13 cellular contexts compared by ENCODE assay signal in genomic region chr10:66928000-66928770, GRCh38. TPM values are rescaled to one million over a fixed set of nuclear protein-coding genes. Genes with fewer than 3 reads are reported as not detected.
DNase-seq lines count a peak whose midpoint lies in the region; ATAC-seq, FAIRE-seq and TF ChIP-seq lines count a peak whose summit lies in the region.
"Had no signal": no experiment of that assay in that cellular context is flagged by ENCODE, and none has a peak within 500 bp of the region (broad histone marks: within the 10 kb centered on the region; RNA-seq: fewer than 3 reads in every experiment).

No MANE protein-coding gene starts in this region.

- H3K36me3 Mint-ChIP-seq in H9 (ENCODE audit: insufficient read depth in 1 of 3, low read depth in 3 of 3) (no peaks in the 10 kb centered on the region), astrocyte (ENCODE audit: low read depth, unreplicated experiment) (no peaks in the 10 kb centered on the region)

- H3K4ac ChIP-seq in H9 (ENCODE audit: low read depth, low read length) = no peak overlapping the region

- no peaks in the 10 kb centered on the region for H3K79me1 ChIP-seq in H9 (ENCODE audit: insufficient read depth, low read depth, low read length, poor library complexity, severe bottlenecking)

- no peak overlapping the region for H3K14ac ChIP-seq in H9 (ENCODE audit: insufficient read depth, low read length)

- ATAC-seq in GM18873 (IDR thresholded peaks at IDR 0.05; ENCODE audit: low FRiP score, unreplicated experiment) (no peak), GM18909 (IDR thresholded peaks at IDR 0.05; ENCODE audit: poor library complexity, unreplicated experiment) (no peak), GM21717 (IDR thresholded peaks at IDR 0.05; ENCODE audit: unreplicated experiment) (no peak), HG03135 (IDR thresholded peaks at IDR 0.05; ENCODE audit: unreplicated experiment) (no peak)

- H3K23me2 ChIP-seq in H9 (ENCODE audit: insufficient read length, low read depth, low read length, poor library complexity, severe bottlenecking) = peaks cover 10% of the 10 kb centered on the region

- H3K4me2 ChIP-seq in H9 (ENCODE audit: insufficient read depth, insufficient read length, low read length) (peak overlapping the region; percentile 90), astrocyte (ENCODE audit: low read length) (peak overlapping the region; percentile 81)

- no peak overlapping the region for H2AFZ ChIP-seq in H9 (ENCODE audit: low read length)
- peak overlapping the region; percentile 76 for H2AFZ ChIP-seq in astrocyte (ENCODE audit: low read depth, low read length)

- H3K56ac ChIP-seq in H9 (ENCODE audit: insufficient read length, low read depth, low read length) = no peak overlapping the region

- H3K4me3 ChIP-seq in astrocyte (ENCODE audit: insufficient read depth, low read depth, low read length) (peak overlapping the region; percentile 47), iPS DF 6.9 (ENCODE audit: low read length) (peak overlapping the region; percentile 33; the same call in 1 of the 2 replicates), rectal smooth muscle tissue (ENCODE audit: low read length) (peak overlapping the region; percentile 37)

- no peak overlapping the region for H3T11ph ChIP-seq in H9 (ENCODE audit: low read length)

- no peak overlapping the region for H2BK120ac ChIP-seq in H9 (ENCODE audit: low read depth, low read length, poor library complexity, severe bottlenecking)

- no peak overlapping the region for H2BK12ac ChIP-seq in H9 (ENCODE audit: insufficient read length, low read depth, low read length)

- DNase-seq in H9 (peak; percentile 43), astrocyte (ENCODE audit: low read depth) (peak; percentile 3), iPS DF 6.9 (ENCODE audit: low read depth, low spot score) (no peak)
- DNase-seq: activated T-cell treated with anti-CD3 and anti-CD28 coated beads for 4 hours, GF-D8, NCI-H2081 treated with DMSO at 0.1 percent for 48 hours had no signal

- H4K20me1 ChIP-seq in H9 (ENCODE audit: control insufficient read depth, insufficient read depth, insufficient read length) = no peaks in the 10 kb centered on the region
- no peaks in the 10 kb centered on the region for H4K20me1 ChIP-seq in astrocyte (ENCODE audit: insufficient read depth, low read length)

- H3K9me3 ChIP-seq in H9 (ENCODE audit: control insufficient read depth, low read depth, low read length) = no peaks in the 10 kb centered on the region
- H3K9me3 ChIP-seq in astrocyte (ENCODE audit: insufficient read depth, low read depth, low read length) = no peaks in the 10 kb centered on the region
- no peaks in the 10 kb centered on the region for H3K9me3 ChIP-seq in iPS DF 6.9 (ENCODE audit: control insufficient read depth, insufficient read depth, low read length)
- H3K9me3 ChIP-seq: neutrophil had no signal

- no peak overlapping the region for H3K18ac ChIP-seq in H9 (ENCODE audit: insufficient read length, low read depth, low read length)

- H3K79me2 ChIP-seq in H9 (ENCODE audit: insufficient read depth, low read length) (no peaks in the 10 kb centered on the region), astrocyte (ENCODE audit: insufficient read depth, low read length) (no peaks in the 10 kb centered on the region)

- H3K23ac ChIP-seq in H9 (ENCODE audit: insufficient read length, low read depth, low read length) = no peak overlapping the region

- H3K27ac Mint-ChIP-seq in H9 (no peak overlapping the region; a peak in 3 of 7 replicates), astrocyte (ENCODE audit: unreplicated experiment) (no peak overlapping the region)

- H2BK20ac ChIP-seq in H9 (ENCODE audit: low read depth, low read length, poor library complexity, severe bottlenecking) = no peak overlapping the region

- peak overlapping the region; percentile 64 to 80 for H3K4me3 Mint-ChIP-seq in H9
- H3K4me3 Mint-ChIP-seq in astrocyte (ENCODE audit: unreplicated experiment) = peak overlapping the region; percentile 62

- H2BK5ac ChIP-seq in H9 (ENCODE audit: insufficient read length, low read length) = no peak overlapping the region

- H3K9ac ChIP-seq in H9 (ENCODE audit: extremely low read depth, insufficient read length, low read length) (peak overlapping the region; percentile 7), astrocyte (ENCODE audit: low read length) (peak overlapping the region; percentile 25), rectal smooth muscle tissue (ENCODE audit: low read length) (no peak overlapping the region)

- H3K9me3 Mint-ChIP-seq in H9 = no peaks in the 10 kb centered on the region
- no peaks in the 10 kb centered on the region for H3K9me3 Mint-ChIP-seq in astrocyte (ENCODE audit: unreplicated experiment)

- no peak overlapping the region for H2AK5ac ChIP-seq in H9 (ENCODE audit: insufficient read length, low read length)

- H2BK15ac ChIP-seq in H9 (ENCODE audit: low read depth, low read length) = no peak overlapping the region

- H3K4me1 ChIP-seq in H9 (ENCODE audit: insufficient read depth, low read length) (peaks cover 13% of the 10 kb centered on the region), astrocyte (ENCODE audit: insufficient read depth, low read length) (no peaks in the 10 kb centered on the region), iPS DF 6.9 (ENCODE audit: control insufficient read depth, insufficient read depth, low read length) (no peaks in the 10 kb centered on the region; the same call in 1 of the 2 replicates), rectal smooth muscle tissue (ENCODE audit: control insufficient read depth, insufficient read depth, low read length) (no peaks in the 10 kb centered on the region)

- no peak for FAIRE-seq in astrocyte (lab: Jason Lieb, UNC)
- FAIRE-seq: endothelial cell of umbilical vein had no signal

- H4K5ac ChIP-seq in H9 (ENCODE audit: insufficient read length, low read depth, low read length) = no peak overlapping the region

- H4K8ac ChIP-seq in H9 (replicated peaks; ENCODE audit: insufficient read length, low read depth, low read length) = no peak overlapping the region

- peaks cover 2% of the 10 kb centered on the region; the same call in 1 of the 2 replicates for H3K27me3 ChIP-seq in H9 (ENCODE audit: insufficient read depth, low read length)
- H3K27me3 ChIP-seq in astrocyte (ENCODE audit: insufficient read depth, low read length) = peaks cover 39% of the 10 kb centered on the region
- peaks cover 5% of the 10 kb centered on the region; the same call in 1 of the 2 replicates for H3K27me3 ChIP-seq in iPS DF 6.9 (ENCODE audit: control insufficient read depth, insufficient read depth, low read length)
- peaks cover 8% of the 10 kb centered on the region for H3K27me3 ChIP-seq in rectal smooth muscle tissue (ENCODE audit: control insufficient read depth, insufficient read depth, low read length)

- H3K27ac ChIP-seq in H9 (ENCODE audit: insufficient read length, low read depth, low read length) (no peak overlapping the region), astrocyte (ENCODE audit: low read depth, low read length) (no peak overlapping the region), iPS DF 6.9 (ENCODE audit: low read length) (no peak overlapping the region), rectal smooth muscle tissue (ENCODE audit: low read depth, low read length) (no peak overlapping the region)
- H3K27ac ChIP-seq: neutrophil had no signal

- H4K91ac ChIP-seq in H9 (ENCODE audit: insufficient read length, low read depth, low read length) = no peak overlapping the region

- TF ChIP-seq CTCF in H9 (conservative IDR thresholded peaks at IDR 0.05) = no peak
- no peak for TF ChIP-seq CTCF in astrocyte (IDR thresholded peaks at IDR 0.05; ENCODE audit: insufficient read depth, low read depth, low read length)

- WGBS in H9 (ENCODE audit: extremely low coverage, insufficient read length, low lambda C conversion rate) = no CpG with 5 or more reads among the region's 29 CpGs
- no CpG with 5 or more reads among the region's 29 CpGs for WGBS in iPS DF 6.9 (ENCODE audit: insufficient coverage, insufficient read length)

- no peaks in the 10 kb centered on the region for H3K36me3 ChIP-seq in astrocyte (ENCODE audit: insufficient read depth, low read length)
- no peaks in the 10 kb centered on the region for H3K36me3 ChIP-seq in iPS DF 6.9 (ENCODE audit: control insufficient read depth, insufficient read depth, low read length)
- H3K36me3 ChIP-seq in rectal smooth muscle tissue (ENCODE audit: control insufficient read depth, insufficient read depth, low read length) = no peaks in the 10 kb centered on the region
- H3K36me3 ChIP-seq: neutrophil had no signal

- H3K4me1 Mint-ChIP-seq in H9 = peaks cover 54 to 61% of the 10 kb centered on the region in 2 experiments
- peaks cover 22% of the 10 kb centered on the region for H3K4me1 Mint-ChIP-seq in astrocyte (ENCODE audit: low read depth, unreplicated experiment)

- H3K27me3 Mint-ChIP-seq in H9 (ENCODE audit: low read depth) (peaks cover 35% of the 10 kb centered on the region), astrocyte (ENCODE audit: low read depth, unreplicated experiment) (peaks cover 19% of the 10 kb centered on the region)

RNA-seq across cellular contexts. Expression of gene LRRTM3, which starts 2.3 kb away (rescaled TPM):
- 0.96 and 1.1 TPM in 2 replicates for total RNA-seq in H9 (2021)
- 0.09 TPM in 1 of 2 replicates, not detected in the other for total RNA-seq in astrocyte
- total RNA-seq: endothelial cell of umbilical vein had no signal
